12 cellular contexts compared by ENCODE assay signal in genomic region chr14:106286697-106287290, GRCh38.
A peak's percentile ranks its signal among the peaks of the same experiment; 100 is the strongest.
DNase-seq lines count a peak whose midpoint lies in the region; ATAC-seq and FAIRE-seq lines count a peak whose summit lies in the region.
"Had no signal": no experiment of that assay in that cellular context is flagged by ENCODE, and none has a peak within 500 bp of the region (broad histone marks: within the 10 kb centered on the region; RNA-seq: fewer than 3 reads in every experiment).

No MANE protein-coding gene starts in this region.

- CTCF ChIA-PET in activated CD4-positive, alpha-beta memory T cell treated with anti-CD3 and anti-CD28 coated beads for 36 hours (lab: Charles Lee): interaction anchor here (0.7 to 3.4 kb wide), 4 partner anchors 9 to 22 kb away, joined by 3 to 29 read pairs (median 7); no protein-coding TSS in a partner anchor

- no peak overlapping the region for H3K27ac Mint-ChIP-seq in activated CD4-positive, alpha-beta memory T cell treated with anti-CD3 and anti-CD28 coated beads for 36 hours
- H3K27ac Mint-ChIP-seq: T-cell had no signal

- peaks cover 18% of the 10 kb centered on the region for H3K27me3 Mint-ChIP-seq in activated CD4-positive, alpha-beta memory T cell treated with anti-CD3 and anti-CD28 coated beads for 36 hours

- H3K9me3 Mint-ChIP-seq in activated CD4-positive, alpha-beta memory T cell treated with anti-CD3 and anti-CD28 coated beads for 36 hours: no peaks in the 10 kb centered on the region
- H3K9me3 Mint-ChIP-seq: T-cell had no signal

- FAIRE-seq in urothelium cell line (lab: Jason Lieb, UNC): no peak

- no peaks in the 10 kb centered on the region for H3K4me1 Mint-ChIP-seq in activated CD4-positive, alpha-beta memory T cell treated with anti-CD3 and anti-CD28 coated beads for 36 hours (ENCODE audit: low read depth)
- H3K4me1 Mint-ChIP-seq: T-cell had no signal

- no peak overlapping the region for H3K4me3 Mint-ChIP-seq in activated CD4-positive, alpha-beta memory T cell treated with anti-CD3 and anti-CD28 coated beads for 36 hours
- H3K4me3 Mint-ChIP-seq: T-cell had no signal

- no peak for ATAC-seq in GM21717 (IDR thresholded peaks at IDR 0.05; ENCODE audit: unreplicated experiment)
- ATAC-seq: T-cell had no signal

- POLR2A ChIA-PET in activated CD4-positive, alpha-beta memory T cell treated with anti-CD3 and anti-CD28 coated beads for 36 hours (lab: Charles Lee): no interaction called here

- DNase-seq in stimulated activated CD4-positive, alpha-beta T cell treated with anti-CD3 and anti-CD28 coated beads, Interleukin-2, amount 100 ng/mL, for 48 hours: peak; percentile 17 to 46
- no peak for DNase-seq in stimulated activated CD4-positive, alpha-beta T cell treated with anti-CD3 and anti-CD28 coated beads, Interleukin-4, amount 100 ng/mL, for 4 hours
- DNase-seq in HT1080 (ENCODE audit: low read depth) (peak; percentile 45), urothelium cell line (ENCODE audit: low spot score) (peak; percentile 72), iPS-NIHi7 (ENCODE audit: extremely low spot score) (no peak), NCI-H526 treated with DMSO at 0.1 percent for 48 hours (lab: John Stamatoyannopoulos, UW) (no peak)
- DNase-seq in activated CD4-positive, alpha-beta memory T cell treated with anti-CD3 and anti-CD28 coated beads for 36 hours: peak; percentile 43
- DNase-seq: activated effector memory CD4-positive, alpha-beta T cell treated with anti-CD3 and anti-CD28 coated beads, Interleukin-2, amount 50 U/mL, for 16 hours; NCI-H510A; stimulated activated naive CD4-positive, alpha-beta T cell treated with Interleukin-2 at 50 U/mL for 16 hours had no signal

- intact Hi-C loops in activated CD4-positive, alpha-beta memory T cell treated with anti-CD3 and anti-CD28 coated beads for 36 hours (cut with micrococcal nuclease): loop anchor here (1.0 kb wide), 1 partner anchor 22 kb away; no protein-coding TSS in a partner anchor

- no peaks in the 10 kb centered on the region for H3K36me3 Mint-ChIP-seq in activated CD4-positive, alpha-beta memory T cell treated with anti-CD3 and anti-CD28 coated beads for 36 hours
- H3K36me3 Mint-ChIP-seq: T-cell had no signal

Comparison
In these comparisons a context has a peak if more than half of its experiments do, and no peak if none do; other contexts are left out.
1. DNase-seq: peak in stimulated activated CD4-positive, alpha-beta T cell treated with anti-CD3 and anti-CD28 coated beads, Interleukin-2, amount 100 ng/mL, for 48 hours (2 of 2), HT1080 (single experiment), activated CD4-positive, alpha-beta memory T cell treated with anti-CD3 and anti-CD28 coated beads for 36 hours (single experiment) and urothelium cell line (single experiment); none in stimulated activated CD4-positive, alpha-beta T cell treated with anti-CD3 and anti-CD28 coated beads, Interleukin-4, amount 100 ng/mL, for 4 hours (0 of 2), iPS-NIHi7 (single experiment) and NCI-H526 treated with DMSO at 0.1 percent for 48 hours (single experiment).